Comparison of ENCODE assay signal across 1 cellular context in genomic region chr19:3024870-3025515, GRCh38.
TF ChIP-seq lines count a peak whose summit lies in the region.

No MANE protein-coding gene starts in this region.

TF ChIP-seq in IMR-90, 13 proteins besides CTCF, POLR2A, EP300 and RAD21 (continued from another document):
- TF ChIP-seq, protein P1, sequence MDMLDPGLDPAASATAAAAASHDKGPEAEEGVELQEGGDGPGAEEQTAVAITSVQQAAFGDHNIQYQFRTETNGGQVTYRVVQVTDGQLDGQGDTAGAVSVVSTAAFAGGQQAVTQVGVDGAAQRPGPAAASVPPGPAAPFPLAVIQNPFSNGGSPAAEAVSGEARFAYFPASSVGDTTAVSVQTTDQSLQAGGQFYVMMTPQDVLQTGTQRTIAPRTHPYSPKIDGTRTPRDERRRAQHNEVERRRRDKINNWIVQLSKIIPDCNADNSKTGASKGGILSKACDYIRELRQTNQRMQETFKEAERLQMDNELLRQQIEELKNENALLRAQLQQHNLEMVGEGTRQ (IDR thresholded peaks at IDR 0.05; ENCODE audit: low read depth, low read length): no peak
- TF ChIP-seq, protein P2, sequence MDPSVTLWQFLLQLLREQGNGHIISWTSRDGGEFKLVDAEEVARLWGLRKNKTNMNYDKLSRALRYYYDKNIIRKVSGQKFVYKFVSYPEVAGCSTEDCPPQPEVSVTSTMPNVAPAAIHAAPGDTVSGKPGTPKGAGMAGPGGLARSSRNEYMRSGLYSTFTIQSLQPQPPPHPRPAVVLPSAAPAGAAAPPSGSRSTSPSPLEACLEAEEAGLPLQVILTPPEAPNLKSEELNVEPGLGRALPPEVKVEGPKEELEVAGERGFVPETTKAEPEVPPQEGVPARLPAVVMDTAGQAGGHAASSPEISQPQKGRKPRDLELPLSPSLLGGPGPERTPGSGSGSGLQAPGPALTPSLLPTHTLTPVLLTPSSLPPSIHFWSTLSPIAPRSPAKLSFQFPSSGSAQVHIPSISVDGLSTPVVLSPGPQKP (IDR thresholded peaks at IDR 0.05; ENCODE audit: borderline replicate concordance, low read depth, low read length): no peak
- no peak for TF ChIP-seq MAFK (IDR thresholded peaks at IDR 0.05; ENCODE audit: low read depth, low read length)
- no peak for TF ChIP-seq CHD1 (IDR thresholded peaks at IDR 0.05; ENCODE audit: low read depth, low read length)
- no peak for TF ChIP-seq RCOR1 (IDR thresholded peaks at IDR 0.05; ENCODE audit: insufficient replicate concordance, low read length)
- TF ChIP-seq SMC3 (IDR thresholded peaks at IDR 0.05; ENCODE audit: low read depth, low read length): no peak
- no peak for TF ChIP-seq RFX5 (IDR thresholded peaks at IDR 0.05; ENCODE audit: low read depth, low read length)
- TF ChIP-seq MXI1 (IDR thresholded peaks at IDR 0.05; ENCODE audit: borderline replicate concordance, low read depth, low read length): no peak
- no peak for TF ChIP-seq MAZ (IDR thresholded peaks at IDR 0.05; ENCODE audit: borderline replicate concordance, low read depth, low read length)
